Comparison of ENCODE assay signal across 11 cellular contexts in the genomic region with DNA sequence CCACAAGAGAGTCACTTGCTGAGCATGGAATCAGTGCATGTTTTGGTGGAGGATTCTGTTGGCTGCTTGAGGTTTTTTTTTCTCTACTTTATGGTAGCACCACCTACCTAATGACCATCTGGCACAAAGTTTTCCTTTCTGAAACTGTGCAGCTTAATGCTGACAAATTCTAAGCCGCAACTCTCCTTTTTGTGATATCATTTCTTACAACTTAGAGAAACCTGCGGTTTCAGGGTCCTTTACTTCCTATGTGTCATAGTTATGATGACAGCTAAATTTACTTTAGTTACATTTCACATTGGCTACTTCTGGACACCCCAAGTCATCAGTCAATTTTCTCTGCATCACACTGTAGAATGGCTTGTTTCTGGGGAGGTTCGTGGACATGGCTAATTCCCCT.
DNase-seq lines count a peak whose midpoint lies in the region; ATAC-seq and TF ChIP-seq lines count a peak whose summit lies in the region.
"Had no signal": no experiment of that assay in that cellular context is flagged by ENCODE, and none has a peak within 500 bp of the region (broad histone marks: within the 10 kb centered on the region; RNA-seq: fewer than 3 reads in every experiment).

No MANE protein-coding gene starts in this region.

- peaks cover 0 to 14% (median 0%) of the 10 kb centered on the region in 4 donors for H3K9me3 ChIP-seq in tibial nerve
- H3K9me3 ChIP-seq: Peyer's patch had no signal

- no peak for TF ChIP-seq EP300 in tibial nerve (IDR thresholded peaks at IDR 0.05)

- peaks cover 4% of the 10 kb centered on the region for H3K27me3 Mint-ChIP-seq in endothelial cell (ENCODE audit: unreplicated experiment)

- H3K27ac Mint-ChIP-seq in endothelial cell (ENCODE audit: unreplicated experiment), result peak overlapping the region; percentile 91

- peaks cover 3% of the 10 kb centered on the region for H3K36me3 Mint-ChIP-seq in endothelial cell (ENCODE audit: low read depth, unreplicated experiment)

- TF ChIP-seq CTCF in GM13977 (IDR thresholded peaks at IDR 0.05; ENCODE audit: extremely low read depth, insufficient read depth, missing control alignments), result no peak
- no peak for TF ChIP-seq CTCF in endothelial cell (IDR thresholded peaks at IDR 0.05; ENCODE audit: unreplicated experiment)
- no peak for TF ChIP-seq CTCF in tibial nerve (IDR thresholded peaks at IDR 0.05)

- H3K4me3 Mint-ChIP-seq in endothelial cell (ENCODE audit: unreplicated experiment), result no peak overlapping the region

- DNase-seq in GM13977 (ENCODE audit: low spot score) (peak; percentile 52), endothelial cell (ENCODE audit: low spot score) (no peak), NOMO-1 treated with dmso at 0.1 percent for 144 hours (lab: John Stamatoyannopoulos, UW; ENCODE audit: unreplicated experiment) (no peak), NCI-H1930 (lab: John Stamatoyannopoulos, UW) (no peak), tibial nerve (ENCODE audit: low spot score in 2 of 2) (no peak)
- no peak for DNase-seq in effector CD8-positive, alpha-beta T cell (lab: John Stamatoyannopoulos, UW)
- DNase-seq: activated T-cell treated with anti-CD3 and anti-CD28 coated beads for 4 hours, DND-41, Peyer's patch had no signal

- H3K27me3 ChIP-seq in tibial nerve, result no peaks in the 10 kb centered on the region
- H3K27me3 ChIP-seq: Peyer's patch had no signal

- no peak for TF ChIP-seq POLR2A in tibial nerve (IDR thresholded peaks at IDR 0.05)

- H3K4me1 ChIP-seq in tibial nerve, result peaks cover 0 to 9% (median 0%) of the 10 kb centered on the region in 4 donors
- H3K4me1 ChIP-seq: Peyer's patch had no signal

- ATAC-seq in GM21447 (IDR thresholded peaks at IDR 0.05; ENCODE audit: unreplicated experiment), result peak; percentile 80
- ATAC-seq in HG03354 (IDR thresholded peaks at IDR 0.05; ENCODE audit: poor library complexity, severe bottlenecking, unreplicated experiment), result peak; percentile 87

- H3K4me3 ChIP-seq in tibial nerve, result no peak overlapping the region
- H3K4me3 ChIP-seq: Peyer's patch had no signal

- H3K4me1 Mint-ChIP-seq in endothelial cell (ENCODE audit: unreplicated experiment), result peaks cover 33% of the 10 kb centered on the region

- in situ Hi-C loops in GM13977 (cut with MboI; ENCODE audit: low pct_unique_long_range_greater_than_20kb, low sequenced_read_pairs, unreplicated experiment), result no loop called here

- H3K36me3 ChIP-seq in tibial nerve, result no peaks in the 10 kb centered on the region
- H3K36me3 ChIP-seq: Peyer's patch had no signal

- H3K27ac ChIP-seq in tibial nerve, result peak overlapping the region in 2 of 4 donors; percentile 19 to 60
- H3K27ac ChIP-seq: Peyer's patch had no signal

- 45 to 62% methylated on average over 3 of the region's 3 CpGs for WGBS in tibial nerve, 2 donors

- H3K9me3 Mint-ChIP-seq in endothelial cell (ENCODE audit: unreplicated experiment), result no peaks in the 10 kb centered on the region
